ENCODE assay signal across 1 cellular context in genomic region chr4:169070895-169071218, GRCh38.
TF ChIP-seq lines count a peak whose summit lies in the region.

No MANE protein-coding gene starts in this region.

TF ChIP-seq in HepG2, 621 proteins besides CTCF, POLR2A, EP300 and RAD21 (continued from another document and continues in another):
- no peak; the same call in 1 of the 2 replicates for TF ChIP-seq ZNF580 (CRISPR knock-in tag; IDR thresholded peaks at IDR 0.05; ENCODE audit: borderline replicate concordance, low read depth)
- TF ChIP-seq, protein P1, sequence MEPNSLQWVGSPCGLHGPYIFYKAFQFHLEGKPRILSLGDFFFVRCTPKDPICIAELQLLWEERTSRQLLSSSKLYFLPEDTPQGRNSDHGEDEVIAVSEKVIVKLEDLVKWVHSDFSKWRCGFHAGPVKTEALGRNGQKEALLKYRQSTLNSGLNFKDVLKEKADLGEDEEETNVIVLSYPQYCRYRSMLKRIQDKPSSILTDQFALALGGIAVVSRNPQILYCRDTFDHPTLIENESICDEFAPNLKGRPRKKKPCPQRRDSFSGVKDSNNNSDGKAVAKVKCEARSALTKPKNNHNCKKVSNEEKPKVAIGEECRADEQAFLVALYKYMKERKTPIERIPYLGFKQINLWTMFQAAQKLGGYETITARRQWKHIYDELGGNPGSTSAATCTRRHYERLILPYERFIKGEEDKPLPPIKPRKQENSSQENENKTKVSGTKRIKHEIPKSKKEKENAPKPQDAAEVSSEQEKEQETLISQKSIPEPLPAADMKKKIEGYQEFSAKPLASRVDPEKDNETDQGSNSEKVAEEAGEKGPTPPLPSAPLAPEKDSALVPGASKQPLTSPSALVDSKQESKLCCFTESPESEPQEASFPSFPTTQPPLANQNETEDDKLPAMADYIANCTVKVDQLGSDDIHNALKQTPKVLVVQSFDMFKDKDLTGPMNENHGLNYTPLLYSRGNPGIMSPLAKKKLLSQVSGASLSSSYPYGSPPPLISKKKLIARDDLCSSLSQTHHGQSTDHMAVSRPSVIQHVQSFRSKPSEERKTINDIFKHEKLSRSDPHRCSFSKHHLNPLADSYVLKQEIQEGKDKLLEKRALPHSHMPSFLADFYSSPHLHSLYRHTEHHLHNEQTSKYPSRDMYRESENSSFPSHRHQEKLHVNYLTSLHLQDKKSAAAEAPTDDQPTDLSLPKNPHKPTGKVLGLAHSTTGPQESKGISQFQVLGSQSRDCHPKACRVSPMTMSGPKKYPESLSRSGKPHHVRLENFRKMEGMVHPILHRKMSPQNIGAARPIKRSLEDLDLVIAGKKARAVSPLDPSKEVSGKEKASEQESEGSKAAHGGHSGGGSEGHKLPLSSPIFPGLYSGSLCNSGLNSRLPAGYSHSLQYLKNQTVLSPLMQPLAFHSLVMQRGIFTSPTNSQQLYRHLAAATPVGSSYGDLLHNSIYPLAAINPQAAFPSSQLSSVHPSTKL (CRISPR knock-in tag; IDR thresholded peaks at IDR 0.05), result peak; percentile 84
- TF ChIP-seq FOXM1 (CRISPR knock-in tag; IDR thresholded peaks at IDR 0.05), result no peak
- TF ChIP-seq ZFP82 (CRISPR knock-in tag; IDR thresholded peaks at IDR 0.05; ENCODE audit: borderline replicate concordance), result no peak
- TF ChIP-seq RORA (CRISPR knock-in tag; IDR thresholded peaks at IDR 0.05), result no peak
- TF ChIP-seq KDM5A (IDR thresholded peaks at IDR 0.05; ENCODE audit: borderline replicate concordance, low read length), result no peak
- no peak for TF ChIP-seq MAFF (IDR thresholded peaks at IDR 0.05; ENCODE audit: low read depth, low read length)
- TF ChIP-seq TAF15 (IDR thresholded peaks at IDR 0.05; ENCODE audit: low read depth, low read length, poor library complexity, severe bottlenecking), result no peak
- TF ChIP-seq ZNF577 (CRISPR knock-in tag; IDR thresholded peaks at IDR 0.05; ENCODE audit: borderline replicate concordance, low read depth), result no peak
- TF ChIP-seq ZNF407 (CRISPR knock-in tag; IDR thresholded peaks at IDR 0.05; ENCODE audit: not compliant biosample characterization), result no peak
- TF ChIP-seq TOE1 (CRISPR knock-in tag; IDR thresholded peaks at IDR 0.05), result no peak
- TF ChIP-seq, protein P2, sequence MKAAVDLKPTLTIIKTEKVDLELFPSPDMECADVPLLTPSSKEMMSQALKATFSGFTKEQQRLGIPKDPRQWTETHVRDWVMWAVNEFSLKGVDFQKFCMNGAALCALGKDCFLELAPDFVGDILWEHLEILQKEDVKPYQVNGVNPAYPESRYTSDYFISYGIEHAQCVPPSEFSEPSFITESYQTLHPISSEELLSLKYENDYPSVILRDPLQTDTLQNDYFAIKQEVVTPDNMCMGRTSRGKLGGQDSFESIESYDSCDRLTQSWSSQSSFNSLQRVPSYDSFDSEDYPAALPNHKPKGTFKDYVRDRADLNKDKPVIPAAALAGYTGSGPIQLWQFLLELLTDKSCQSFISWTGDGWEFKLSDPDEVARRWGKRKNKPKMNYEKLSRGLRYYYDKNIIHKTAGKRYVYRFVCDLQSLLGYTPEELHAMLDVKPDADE (CRISPR knock-in tag; IDR thresholded peaks at IDR 0.05), result no peak
- TF ChIP-seq CEBPB (IDR thresholded peaks at IDR 0.05; ENCODE audit: borderline replicate concordance, low read depth, low read length), result no peak
- no peak for TF ChIP-seq ZNF17 (CRISPR knock-in tag; IDR thresholded peaks at IDR 0.05)
- TF ChIP-seq FIP1L1 (IDR thresholded peaks at IDR 0.05; ENCODE audit: borderline replicate concordance, insufficient read depth, low read depth, low read length), result no peak
- TF ChIP-seq ZBTB46 (CRISPR knock-in tag; IDR thresholded peaks at IDR 0.05; ENCODE audit: borderline replicate concordance), result no peak
- TF ChIP-seq NFYB (CRISPR knock-in tag; IDR thresholded peaks at IDR 0.05), result no peak
- TF ChIP-seq CHCHD3 (CRISPR knock-in tag; IDR thresholded peaks at IDR 0.05), result no peak
- TF ChIP-seq NFATC3 (CRISPR knock-in tag; IDR thresholded peaks at IDR 0.05), result no peak
- 0 out of 2 replicates have a peak, but pooled peaks have one; percentile 55 for TF ChIP-seq SP140L (CRISPR knock-in tag; IDR thresholded peaks at IDR 0.05; ENCODE audit: borderline replicate concordance)
- no peak for TF ChIP-seq RBFOX2 (IDR thresholded peaks at IDR 0.05; ENCODE audit: low read depth, low read length)
- TF ChIP-seq HOMEZ (CRISPR knock-in tag; IDR thresholded peaks at IDR 0.05; ENCODE audit: low read depth), result peak; percentile 91
- peak; percentile 93 for TF ChIP-seq ZMYM4 (CRISPR knock-in tag; IDR thresholded peaks at IDR 0.05)
- peak; percentile 83 for TF ChIP-seq HDAC2 (CRISPR knock-in tag; IDR thresholded peaks at IDR 0.05)
- 0 out of 2 replicates have a peak, but pooled peaks have one; percentile 30 for TF ChIP-seq NR2C2 (CRISPR knock-in tag; IDR thresholded peaks at IDR 0.05; ENCODE audit: borderline replicate concordance)
- TF ChIP-seq, protein P3, sequence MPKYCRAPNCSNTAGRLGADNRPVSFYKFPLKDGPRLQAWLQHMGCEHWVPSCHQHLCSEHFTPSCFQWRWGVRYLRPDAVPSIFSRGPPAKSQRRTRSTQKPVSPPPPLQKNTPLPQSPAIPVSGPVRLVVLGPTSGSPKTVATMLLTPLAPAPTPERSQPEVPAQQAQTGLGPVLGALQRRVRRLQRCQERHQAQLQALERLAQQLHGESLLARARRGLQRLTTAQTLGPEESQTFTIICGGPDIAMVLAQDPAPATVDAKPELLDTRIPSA (CRISPR knock-in tag; IDR thresholded peaks at IDR 0.05; ENCODE audit: borderline replicate concordance), result no peak
- TF ChIP-seq SAP130 (CRISPR knock-in tag; IDR thresholded peaks at IDR 0.05; ENCODE audit: low read depth), result peak; percentile 90
- 0 out of 2 replicates have a peak, but pooled peaks have one; percentile 27 for TF ChIP-seq ZIK1 (CRISPR knock-in tag; IDR thresholded peaks at IDR 0.05; ENCODE audit: borderline replicate concordance, low read depth)
- no peak for TF ChIP-seq ZNF569 (CRISPR knock-in tag; IDR thresholded peaks at IDR 0.05; ENCODE audit: borderline replicate concordance)
- no peak for TF ChIP-seq ZFP36L1 (CRISPR knock-in tag; IDR thresholded peaks at IDR 0.05)
- TF ChIP-seq NCOR1 (IDR thresholded peaks at IDR 0.05; ENCODE audit: borderline replicate concordance, low read length), result no peak; the same call in 1 of the 2 replicates
- no peak for TF ChIP-seq ETV6 (CRISPR knock-in tag; conservative IDR thresholded peaks at IDR 0.05)
- peak; percentile 79 for TF ChIP-seq PAXIP1 (CRISPR knock-in tag; conservative IDR thresholded peaks at IDR 0.05)
- TF ChIP-seq, protein P4, sequence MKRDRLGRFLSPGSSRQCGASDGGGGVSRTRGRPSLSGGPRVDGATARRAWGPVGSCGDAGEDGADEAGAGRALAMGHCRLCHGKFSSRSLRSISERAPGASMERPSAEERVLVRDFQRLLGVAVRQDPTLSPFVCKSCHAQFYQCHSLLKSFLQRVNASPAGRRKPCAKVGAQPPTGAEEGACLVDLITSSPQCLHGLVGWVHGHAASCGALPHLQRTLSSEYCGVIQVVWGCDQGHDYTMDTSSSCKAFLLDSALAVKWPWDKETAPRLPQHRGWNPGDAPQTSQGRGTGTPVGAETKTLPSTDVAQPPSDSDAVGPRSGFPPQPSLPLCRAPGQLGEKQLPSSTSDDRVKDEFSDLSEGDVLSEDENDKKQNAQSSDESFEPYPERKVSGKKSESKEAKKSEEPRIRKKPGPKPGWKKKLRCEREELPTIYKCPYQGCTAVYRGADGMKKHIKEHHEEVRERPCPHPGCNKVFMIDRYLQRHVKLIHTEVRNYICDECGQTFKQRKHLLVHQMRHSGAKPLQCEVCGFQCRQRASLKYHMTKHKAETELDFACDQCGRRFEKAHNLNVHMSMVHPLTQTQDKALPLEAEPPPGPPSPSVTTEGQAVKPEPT (CRISPR knock-in tag; IDR thresholded peaks at IDR 0.05; ENCODE audit: low read depth), result no peak
- peak; percentile 98 for TF ChIP-seq ETV5 (CRISPR knock-in tag; IDR thresholded peaks at IDR 0.05; ENCODE audit: borderline replicate concordance)
